ENCODE assay signal across 17 cellular contexts in genomic region chr7:77855371-77856083, GRCh38. TPM values are rescaled to one million over a fixed set of nuclear protein-coding genes. Genes with fewer than 3 reads are reported as not detected.
DNase-seq lines count a peak whose midpoint lies in the region; ATAC-seq and TF ChIP-seq lines count a peak whose summit lies in the region.
"Had no signal": no experiment of that assay in that cellular context is flagged by ENCODE, and none has a peak within 500 bp of the region (broad histone marks: within the 10 kb centered on the region; RNA-seq: fewer than 3 reads in every experiment).

No MANE protein-coding gene starts in this region.

- H2AFZ ChIP-seq in OCI-LY7 (ENCODE audit: low read length) = no peak overlapping the region

- peaks cover 23% of the 10 kb centered on the region; the same call in 1 of the 2 replicates for H4K20me1 ChIP-seq in OCI-LY7 (ENCODE audit: insufficient read depth, low read length)

- CTCF ChIA-PET in OCI-LY7 (lab: Charles Lee; ENCODE audit: unreplicated experiment) = no interaction called here

- H3K9me3 ChIP-seq in OCI-LY7 (ENCODE audit: low read length) (no peaks in the 10 kb centered on the region), SJCRH30 (replicated peaks) (no peaks in the 10 kb centered on the region), ovary (no peaks in the 10 kb centered on the region)
- H3K9me3 ChIP-seq: SJSA1, spleen had no signal

- H3K9me2 ChIP-seq in OCI-LY7 (ENCODE audit: insufficient read depth, low read length) = no peaks in the 10 kb centered on the region

- H3K27me3 ChIP-seq in SJCRH30 (no peaks in the 10 kb centered on the region), ovary (no peaks in the 10 kb centered on the region)
- H3K27me3 ChIP-seq: BLaER1 treated with 17β-estradiol and CSF1 and Interleukin-3, amounts not matched to agents 10 nM and 100 nM; SJSA1; spleen had no signal

- no peak overlapping the region for H3K4me2 ChIP-seq in OCI-LY7 (ENCODE audit: low read length)
- H3K4me2 ChIP-seq: BLaER1 treated with 17β-estradiol and CSF1 and Interleukin-3, amounts not matched to agents 10 nM and 100 nM had no signal

- ATAC-seq in HG03039 (IDR thresholded peaks at IDR 0.05; ENCODE audit: unreplicated experiment) = no peak
- ATAC-seq: stimulated activated naive CD8-positive, alpha-beta T cell treated with anti-CD3 and anti-CD28 coated beads, Interleukin-15, Interleukin-2, amounts not matched to agents 100 U/mL and 50 U/mL, for 24 hours had no signal

- TF ChIP-seq POLR2A in ovary (IDR thresholded peaks at IDR 0.05) = no peak

- BruUV-seq in OCI-LY7 (replicated peaks; lab: Mats Ljungman, UMichigan) = no TSS peak

- H3K4me3 ChIP-seq in fibroblast of the aortic adventitia (ENCODE audit: low read depth, low read length) (no peak overlapping the region), OCI-LY7 (ENCODE audit: low read depth, low read length, poor library complexity, severe bottlenecking) (no peak overlapping the region), SJCRH30 (no peak overlapping the region), ovary (no peak overlapping the region)
- H3K4me3 ChIP-seq: BLaER1 treated with 17β-estradiol and CSF1 and Interleukin-3, amounts not matched to agents 10 nM and 100 nM; SJSA1; spleen had no signal

- H3K79me2 ChIP-seq in OCI-LY7 (ENCODE audit: insufficient read depth, low read depth, low read length) = peaks cover 92% of the 10 kb centered on the region

- WGBS in ovary, 3 donors = 91 to 97% (median 92%) methylated on average over 7 of the region's 7 CpGs

- H3K4me1 ChIP-seq in OCI-LY7 (ENCODE audit: insufficient read depth, low read length, poor library complexity, severe bottlenecking) = peaks cover 34% of the 10 kb centered on the region
- no peaks in the 10 kb centered on the region for H3K4me1 ChIP-seq in SJCRH30
- H3K4me1 ChIP-seq in ovary (ENCODE audit: insufficient read depth) = no peaks in the 10 kb centered on the region

- peaks cover 33% of the 10 kb centered on the region for H3K36me3 ChIP-seq in OCI-LY7 (ENCODE audit: insufficient read depth, low read length)
- H3K36me3 ChIP-seq in SJCRH30 = 0 out of 2 replicates have a peak, but pooled peaks cover 2% of the 10 kb centered on the region
- H3K36me3 ChIP-seq in ovary = no peaks in the 10 kb centered on the region
- H3K36me3 ChIP-seq: SJSA1 had no signal

- intact Hi-C loops in posterior cingulate gyrus (cut with DNase I) (no loop called here), OCI-LY7 (cut with micrococcal nuclease; ENCODE audit: unreplicated experiment) (no loop called here), ovary (cut with DNase I) (no loop called here)

- DNase-seq in H4 (ENCODE audit: low spot score) (peak; percentile 19), amniotic epithelial cell (ENCODE audit: low read depth) (peak; percentile 42), fibroblast of the aortic adventitia (ENCODE audit: low read depth) (peak; percentile 53), posterior cingulate gyrus (peak in 9 of 10 donors; percentile 13 to 94 (median 56)), OCI-LY7 (ENCODE audit: low spot score) (no peak), SJCRH30 (no peak), ovary (no peak)
- DNase-seq: activated CD4-positive, alpha-beta memory T cell treated with anti-CD3 and anti-CD28 coated beads, Interleukin-2, amount 10 ng/mL, durations not matched to agents 7 days and 5 days; amniotic stem cell; foreskin melanocyte; midbrain; occipital lobe; spleen; stimulated activated naive CD8-positive, alpha-beta T cell treated with anti-CD3 and anti-CD28 coated beads, Interleukin-15, Interleukin-2, amounts not matched to agents 100 U/mL and 50 U/mL, for 24 hours had no signal

- no peak for TF ChIP-seq EP300 in ovary (IDR thresholded peaks at IDR 0.05)

- H3K27ac ChIP-seq in OCI-LY7 (ENCODE audit: low read depth, low read length, poor library complexity, severe bottlenecking) (no peak overlapping the region), SJCRH30 (no peak overlapping the region), ovary (no peak overlapping the region)
- H3K27ac ChIP-seq: BLaER1 treated with 17β-estradiol and CSF1 and Interleukin-3, amounts not matched to agents 10 nM and 100 nM; SJSA1; spleen had no signal

- POLR2A ChIA-PET in OCI-LY7 (lab: Charles Lee) = no interaction called here

- no peak for TF ChIP-seq CTCF in fibroblast of the aortic adventitia (IDR thresholded peaks at IDR 0.05; ENCODE audit: insufficient read depth, low read length)
- TF ChIP-seq CTCF in OCI-LY7 (conservative IDR thresholded peaks at IDR 0.05; ENCODE audit: low read length) = no peak
- TF ChIP-seq CTCF in ovary (IDR thresholded peaks at IDR 0.05) = no peak

RNA-seq across cellular contexts. Expression of gene PHTF2, which starts 57.0 kb away (rescaled TPM):
- total RNA-seq in H4 (2014; rRNA removed; shearing (Covaris generic)) = 41.2 and 53.6 TPM in 2 replicates
- 17.4 and 47.5 TPM in 2 replicates for total RNA-seq in fibroblast of the aortic adventitia (ENCODE audit: low replicate concordance)
- 26.9 and 29.6 TPM in 2 replicates for total RNA-seq in OCI-LY7 (2014; rRNA removed; shearing (Covaris generic))
- 62.0 and 62.4 TPM in 2 replicates for total RNA-seq in OCI-LY7 (2022)
- 53.9 and 62.2 TPM in 2 replicates for total RNA-seq in SJCRH30 (2014; rRNA removed; shearing (Covaris generic))
- total RNA-seq in ovary = 10 to 100 TPM; 11.4 to 22.2 (median 14.6) TPM
- polyA plus RNA-seq in ovary = 10 to 100 TPM in 1 of 2 donors, 1 to 10 TPM in 1; 7.0 to 12.1 TPM

RNA-seq across cellular contexts. Expression of gene TMEM60, which starts 57.3 kb away (rescaled TPM):
- total RNA-seq in H4 (2014; rRNA removed; shearing (Covaris generic)) = 58.0 and 58.2 TPM in 2 replicates
- total RNA-seq in fibroblast of the aortic adventitia (ENCODE audit: low replicate concordance) (11.0 and 29.6 TPM in 2 replicates), OCI-LY7 (2022) (23.5 and 29.7 TPM in 2 replicates), ovary (10 to 100 TPM in 6 of 7 donors, 1 to 10 TPM in 1; 8.1 to 15.7 (median 12.3) TPM)
- total RNA-seq in OCI-LY7 (2014; rRNA removed; shearing (Covaris generic)) = 14.6 and 19.2 TPM in 2 replicates
- total RNA-seq in SJCRH30 (2014; rRNA removed; shearing (Covaris generic)) = 32.3 and 34.9 TPM in 2 replicates
- polyA plus RNA-seq in ovary = 10 to 100 TPM; 22.1 to 30.9 TPM

Comparison
In these comparisons a context has a peak if more than half of its experiments do, and no peak if none do; other contexts are left out.
1. DNase-seq: peak in H4 (single experiment), amniotic epithelial cell (single experiment), fibroblast of the aortic adventitia (single experiment) and posterior cingulate gyrus (9 of 10); none in OCI-LY7 (single experiment), SJCRH30 (0 of 2) and ovary (0 of 5).